20 cellular contexts compared by ENCODE assay signal in genomic region chr7:6409991-6410693, GRCh38. TPM values are rescaled to one million over a fixed set of nuclear protein-coding genes. Genes with fewer than 3 reads are reported as not detected.
DNase-seq lines count a peak whose midpoint lies in the region; ATAC-seq and TF ChIP-seq lines count a peak whose summit lies in the region.
"Had no signal": no experiment of that assay in that cellular context is flagged by ENCODE, and none has a peak within 500 bp of the region (broad histone marks: within the 10 kb centered on the region; RNA-seq: fewer than 3 reads in every experiment).

No MANE protein-coding gene starts in this region.

- H3K27ac ChIP-seq in right cardiac atrium (ENCODE audit: low read length) = no peak overlapping the region
- no peak overlapping the region for H3K27ac ChIP-seq in endodermal cell (ENCODE audit: low read depth, low read length)
- H3K27ac ChIP-seq in neutrophil = peak overlapping the region; percentile 50
- no peak overlapping the region for H3K27ac ChIP-seq in suprapubic skin
- H3K27ac ChIP-seq: heart right ventricle, left lung had no signal

- H3K9me3 Mint-ChIP-seq in endodermal cell = no peaks in the 10 kb centered on the region
- H3K9me3 Mint-ChIP-seq: activated CD4-positive, alpha-beta memory T cell treated with anti-CD3 and anti-CD28 coated beads for 36 hours had no signal

- intact Hi-C loops in right cardiac atrium (cut with DNase I) = no loop called here
- intact Hi-C loops in Right ventricle myocardium inferior (cut with DNase I) = no loop called here

- H3K4me3 ChIP-seq in right cardiac atrium (ENCODE audit: low read length) (no peak overlapping the region), endodermal cell (ENCODE audit: low read length) (no peak overlapping the region), neutrophil (ENCODE audit: low read depth in 1 of 2, low read length in 1 of 2) (no peak overlapping the region), suprapubic skin (no peak overlapping the region)
- H3K4me3 ChIP-seq: BLaER1 treated with 17β-estradiol and CSF1 and Interleukin-3, amounts not matched to agents 10 nM and 100 nM; heart right ventricle; left lung had no signal

- no peak for TF ChIP-seq POLR2A in suprapubic skin (IDR thresholded peaks at IDR 0.05)

- TF ChIP-seq EP300 in suprapubic skin (IDR thresholded peaks at IDR 0.05) = no peak

- no peak overlapping the region for H3K9ac ChIP-seq in endodermal cell (ENCODE audit: extremely low read depth, low read length, poor library complexity, severe bottlenecking)
- H3K9ac ChIP-seq: BLaER1 treated with 17β-estradiol and CSF1 and Interleukin-3, amounts not matched to agents 10 nM and 100 nM had no signal

- no peaks in the 10 kb centered on the region for H3K4me1 Mint-ChIP-seq in endodermal cell

- H3K4me1 ChIP-seq in right cardiac atrium (ENCODE audit: control insufficient read depth, insufficient read depth, low read length) = no peaks in the 10 kb centered on the region
- no peaks in the 10 kb centered on the region for H3K4me1 ChIP-seq in endodermal cell (ENCODE audit: control insufficient read depth, insufficient read depth, low read length)
- no peaks in the 10 kb centered on the region for H3K4me1 ChIP-seq in neutrophil (ENCODE audit: control insufficient read depth in 1 of 2, insufficient read depth in 1 of 2, low read depth in 1 of 2, low read length in 1 of 2)
- no peaks in the 10 kb centered on the region for H3K4me1 ChIP-seq in suprapubic skin
- H3K4me1 ChIP-seq: BLaER1 treated with 17β-estradiol and CSF1 and Interleukin-3, amounts not matched to agents 10 nM and 100 nM; heart right ventricle; left lung had no signal

- no peak for TF ChIP-seq CTCF in endodermal cell (conservative IDR thresholded peaks at IDR 0.05)
- no peak for TF ChIP-seq CTCF in neutrophil (IDR thresholded peaks at IDR 0.05)
- TF ChIP-seq CTCF in suprapubic skin (IDR thresholded peaks at IDR 0.05) = no peak

- H3K36me3 ChIP-seq in endodermal cell (ENCODE audit: control insufficient read depth, insufficient read depth, low read length) = peaks cover 85% of the 10 kb centered on the region
- H3K36me3 ChIP-seq in neutrophil = peaks cover 96% of the 10 kb centered on the region
- peaks cover 85% of the 10 kb centered on the region for H3K36me3 ChIP-seq in suprapubic skin

- H3K9me3 ChIP-seq in right cardiac atrium (ENCODE audit: control insufficient read depth, low read length) (no peaks in the 10 kb centered on the region), endodermal cell (ENCODE audit: control insufficient read depth, low read length) (peaks cover 5% of the 10 kb centered on the region), neutrophil (no peaks in the 10 kb centered on the region), suprapubic skin (no peaks in the 10 kb centered on the region)
- H3K9me3 ChIP-seq: BLaER1 treated with 17β-estradiol and CSF1 and Interleukin-3, amounts not matched to agents 10 nM and 100 nM; heart right ventricle; left lung had no signal

- peaks cover 77% of the 10 kb centered on the region for H3K36me3 Mint-ChIP-seq in endodermal cell (ENCODE audit: low read depth)

- no peaks in the 10 kb centered on the region for H3K27me3 ChIP-seq in right cardiac atrium (ENCODE audit: control insufficient read depth, insufficient read depth)
- no peaks in the 10 kb centered on the region for H3K27me3 ChIP-seq in endodermal cell (ENCODE audit: control insufficient read depth, insufficient read depth, low read length, poor library complexity, severe bottlenecking)
- H3K27me3 ChIP-seq in neutrophil = no peaks in the 10 kb centered on the region
- no peaks in the 10 kb centered on the region for H3K27me3 ChIP-seq in suprapubic skin
- H3K27me3 ChIP-seq: BLaER1 treated with 17β-estradiol and CSF1 and Interleukin-3, amounts not matched to agents 10 nM and 100 nM; heart right ventricle; left lung had no signal

- DNase-seq in right cardiac atrium = peak in 1 of 3 donors; percentile 41
- no peak for DNase-seq in Right ventricle myocardium inferior (ENCODE audit: missing footprints)
- no peak for DNase-seq in endodermal cell
- DNase-seq in amygdala (lab: John Stamatoyannopoulos, UW) = no peak
- DNase-seq in suprapubic skin (ENCODE audit: low spot score in 2 of 2) = no peak
- DNase-seq in stimulated activated CD8-positive, alpha-beta memory T cell treated with anti-CD3 and anti-CD28 coated beads, Interleukin-4, amount 100 ng/mL, for 48 hours = no peak
- no peak for DNase-seq in AG20443 (ENCODE audit: low spot score)
- DNase-seq: ACHN; activated CD4-positive, alpha-beta memory T cell treated with anti-CD3 and anti-CD28 coated beads for 36 hours; activated CD4-positive, CD25-positive, alpha-beta regulatory T cell; activated naive CD4-positive, alpha-beta T cell; cortex of kidney; heart right ventricle; left lung; NCI-H1436 treated with DMSO at 0.1 percent for 48 hours; NCI-H510A treated with DMSO at 0.1 percent for 48 hours; stimulated activated CD4-positive, alpha-beta T cell treated with anti-CD3 and anti-CD28 coated beads, Interleukin-12 subunit alpha, Interleukin-12 subunit beta, amount 100 ng/mL, for 4 hours; stimulated activated CD4-positive, alpha-beta T cell treated with anti-CD3 and anti-CD28 coated beads, Interleukin-4, amount 100 ng/mL, for 4 hours had no signal

- no peaks in the 10 kb centered on the region for H3K27me3 Mint-ChIP-seq in endodermal cell (ENCODE audit: insufficient read depth)
- H3K27me3 Mint-ChIP-seq: activated CD4-positive, alpha-beta memory T cell treated with anti-CD3 and anti-CD28 coated beads for 36 hours had no signal

- 87% methylated on average over 30 of the region's 30 CpGs for WGBS in right cardiac atrium
- 94 to 96% methylated on average over 21 to 30 of the region's 30 CpGs for WGBS in endodermal cell (ENCODE audit: insufficient coverage in 1 of 2, insufficient read length in 1 of 2), 2 experiments
- WGBS in suprapubic skin = 87% methylated on average over 28 of the region's 30 CpGs

- H3K4me3 Mint-ChIP-seq in endodermal cell = no peak overlapping the region
- H3K4me3 Mint-ChIP-seq: activated CD4-positive, alpha-beta memory T cell treated with anti-CD3 and anti-CD28 coated beads for 36 hours had no signal

- peak; percentile 7 to 26 for ATAC-seq in right cardiac atrium
- ATAC-seq in Right ventricle myocardium inferior = no peak
- ATAC-seq: left lung had no signal

- peak overlapping the region; percentile 35 for H3K27ac Mint-ChIP-seq in endodermal cell
- H3K27ac Mint-ChIP-seq: activated CD4-positive, alpha-beta memory T cell treated with anti-CD3 and anti-CD28 coated beads for 36 hours had no signal

RNA-seq across cellular contexts. Expression of gene RAC1, which starts 35.8 kb away (rescaled TPM):
- 100 to 1,000 TPM; 145 to 164 (median 153) TPM for total RNA-seq in right cardiac atrium
- 110 TPM for polyA plus RNA-seq in right cardiac atrium
- 146 TPM for total RNA-seq in Right ventricle myocardium inferior
- 100 to 1,000 TPM; 236 to 238 TPM for total RNA-seq in endodermal cell
- 221 TPM for polyA plus RNA-seq in endodermal cell (2013, experiment 1 of 2)
- polyA plus RNA-seq in endodermal cell (2013, experiment 2 of 2) = 214 TPM
- 100 to 1,000 TPM; 217 to 293 (median 253) TPM for total RNA-seq in suprapubic skin

RNA-seq across cellular contexts. Expression of gene DAGLB, which starts 37.6 kb away (rescaled TPM):
- total RNA-seq in right cardiac atrium (1 to 10 TPM; 7.9 to 9.9 (median 9.1) TPM), Right ventricle myocardium inferior (6.7 TPM), endodermal cell (10 to 100 TPM; 22.7 to 24.5 TPM), suprapubic skin (10 to 100 TPM; 19.0 to 61.2 (median 22.0) TPM)
- 5.4 TPM for polyA plus RNA-seq in right cardiac atrium
- polyA plus RNA-seq in endodermal cell (2013, experiment 1 of 2) = 22.6 TPM
- 17.2 TPM for polyA plus RNA-seq in endodermal cell (2013, experiment 2 of 2)
